In the genomic region with DNA sequence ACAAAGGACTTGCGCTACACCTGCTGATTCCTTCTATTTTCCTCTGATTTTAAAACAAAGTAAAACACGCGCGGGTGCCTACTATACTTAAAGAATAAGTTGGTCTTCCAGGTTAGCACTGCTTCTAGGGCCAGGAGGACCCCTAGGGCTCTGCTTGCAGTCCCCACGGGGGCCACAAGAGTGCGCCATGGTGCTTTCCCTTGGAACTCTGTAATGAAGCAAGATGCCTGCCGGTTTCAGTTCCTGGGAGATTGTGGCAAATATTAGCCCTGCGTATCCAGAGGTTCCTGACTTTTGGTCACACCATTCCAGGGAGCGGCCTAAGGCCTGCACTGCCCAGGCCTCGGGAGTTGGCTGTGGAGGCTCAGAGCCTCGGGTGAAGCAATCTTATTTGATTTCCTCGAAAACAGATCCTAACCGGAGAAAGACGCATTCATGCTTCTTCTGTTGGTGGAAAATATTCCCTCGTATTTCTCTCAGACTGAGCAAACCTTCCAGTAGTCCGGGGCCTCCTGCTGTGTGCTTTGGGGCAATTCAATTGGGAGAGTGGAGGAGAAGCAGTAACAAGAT, we compare ENCODE assay signal across 8 cellular contexts. TPM values are rescaled to one million over a fixed set of nuclear protein-coding genes. Genes with fewer than 3 reads are reported as not detected.
DNase-seq lines count a peak whose midpoint lies in the region; ATAC-seq and TF ChIP-seq lines count a peak whose summit lies in the region.

No MANE protein-coding gene starts in this region.

- H3K4me3 ChIP-seq in ovary (no peak overlapping the region), tibial nerve (peak overlapping the region in 1 of 4 donors; percentile 31)

- 21 to 25% (median 24%) methylated on average over 16 of the region's 16 CpGs for WGBS in ovary, 3 donors
- 30 to 36% methylated on average over 14 to 16 of the region's 16 CpGs for WGBS in tibial nerve, 2 donors

- no peak for ATAC-seq in GM21515 (IDR thresholded peaks at IDR 0.05; ENCODE audit: unreplicated experiment)

- H3K36me3 ChIP-seq in ovary (no peaks in the 10 kb centered on the region), tibial nerve (no peaks in the 10 kb centered on the region)

- H3K27me3 ChIP-seq in ovary (no peaks in the 10 kb centered on the region), tibial nerve (no peaks in the 10 kb centered on the region)

- TF ChIP-seq EP300 in ovary (IDR thresholded peaks at IDR 0.05) (no peak), tibial nerve (IDR thresholded peaks at IDR 0.05) (peak in 1 of 2 donors; percentile 43)

- peak; percentile 98 for TF ChIP-seq CTCF in LNCAP (IDR thresholded peaks at IDR 0.05)
- peak; percentile 71 to 78 (median 75) for TF ChIP-seq CTCF in ovary (IDR thresholded peaks at IDR 0.05)
- peak; percentile 87 to 96 (median 89) for TF ChIP-seq CTCF in tibial nerve (IDR thresholded peaks at IDR 0.05)

- peaks cover 2% of the 10 kb centered on the region for H3K4me1 ChIP-seq in ovary (ENCODE audit: insufficient read depth)
- H3K4me1 ChIP-seq in tibial nerve: peaks cover 0 to 26% (median 0%) of the 10 kb centered on the region in 4 donors

- H3K9me3 ChIP-seq in ovary (no peaks in the 10 kb centered on the region), tibial nerve (no peaks in the 10 kb centered on the region)

- TF ChIP-seq POLR2A in ovary (IDR thresholded peaks at IDR 0.05) (no peak), tibial nerve (IDR thresholded peaks at IDR 0.05) (no peak)

- DNase-seq in ELR (ENCODE audit: low read depth): peak; percentile 86
- peak; percentile 73 for DNase-seq in RPMI8226
- DNase-seq in activated gamma-delta T cell treated with anti-CD3 and anti-CD28 coated beads, Interleukin-2, amount 50 U/mL, for 16 hours (ENCODE audit: low read depth): peak; percentile 45
- DNase-seq in germinal center (ENCODE audit: low spot score): peak; percentile 75
- peak; percentile 73 to 91 (median 85) for DNase-seq in ovary
- DNase-seq in tibial nerve (ENCODE audit: low spot score in 2 of 2): peak; percentile 65 to 87

- no peak overlapping the region for H3K27ac ChIP-seq in ovary
- no peak overlapping the region for H3K27ac ChIP-seq in tibial nerve

- intact Hi-C loops in ovary (cut with DNase I): no loop called here

RNA-seq across cellular contexts. Expression of gene ADAM30, which starts 25.3 kb away (rescaled TPM):
- total RNA-seq in ovary (not detected), tibial nerve (not detected)
- polyA plus RNA-seq in ovary: not detected

RNA-seq across cellular contexts. Expression of gene REG4, which starts 59.7 kb away (rescaled TPM):
- total RNA-seq in ovary: 1 to 10 TPM in 1 of 7 donors, under 1 TPM in 1, not detected in 5; 0.36 to 2.4 TPM
- not detected for polyA plus RNA-seq in ovary
- total RNA-seq in tibial nerve: not detected
